8 cellular contexts compared by ENCODE assay signal in the genomic region with DNA sequence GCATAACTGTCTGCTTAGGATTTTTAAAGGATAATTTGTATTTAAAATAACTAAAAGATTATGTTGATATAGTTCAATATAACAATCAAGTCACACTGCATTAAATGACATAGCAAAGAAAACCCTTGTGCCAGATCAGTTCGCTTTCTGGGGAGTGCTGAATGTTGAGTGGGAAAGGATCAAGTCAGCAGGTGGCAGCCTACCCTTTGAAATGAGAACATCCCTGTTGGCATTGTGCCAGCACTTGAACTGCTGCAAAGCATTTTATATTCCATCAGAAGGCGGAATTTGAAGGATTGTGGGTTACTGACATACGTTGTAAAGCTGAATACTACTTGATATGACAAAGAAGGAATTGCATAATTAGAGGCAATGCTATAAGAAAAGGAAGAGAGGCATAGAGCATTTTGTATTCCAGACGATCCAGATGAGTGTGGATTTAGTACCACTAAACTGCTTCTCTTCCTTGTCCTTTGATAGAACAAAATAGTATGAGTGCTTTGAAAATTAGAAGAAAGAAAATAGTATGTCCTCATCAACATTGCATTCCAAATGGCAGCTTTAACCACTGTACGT. TPM values are rescaled to one million over a fixed set of nuclear protein-coding genes. Genes with fewer than 3 reads are reported as not detected.
A peak's percentile ranks its signal among the peaks of the same experiment; 100 is the strongest.
DNase-seq lines count a peak whose midpoint lies in the region; ATAC-seq and TF ChIP-seq lines count a peak whose summit lies in the region.

No MANE protein-coding gene starts in this region.

- H3K27me3 ChIP-seq in spleen (replicated peaks in 1 of 7): no peaks in the 10 kb centered on the region

- H3K27ac Mint-ChIP-seq in HFFc6: no peak overlapping the region

- no peak overlapping the region for H3K27ac ChIP-seq in spleen

- no peak overlapping the region for H3K4me3 Mint-ChIP-seq in HFFc6

- WGBS in spleen, 5 donors: 66 to 77% (median 75%) methylated on average over 5 of the region's 5 CpGs

- no peak for ATAC-seq in GM18867 (IDR thresholded peaks at IDR 0.05; ENCODE audit: unreplicated experiment)

- H3K27me3 Mint-ChIP-seq in HFFc6 (ENCODE audit: insufficient read depth): no peaks in the 10 kb centered on the region

- H3K9me3 ChIP-seq in spleen: peaks cover 0 to 4% (median 0%) of the 10 kb centered on the region in 8 donors

- no peak for TF ChIP-seq POLR2A in spleen (IDR thresholded peaks at IDR 0.05)

- TF ChIP-seq CTCF in HFFc6 (IDR thresholded peaks at IDR 0.05): peak; percentile 81
- peak; percentile 65 for TF ChIP-seq CTCF in astrocyte of the cerebellum (IDR thresholded peaks at IDR 0.05; ENCODE audit: low read depth, low read length, missing control alignments)
- peak in 5 of 11 experiments; percentile 11 to 37 (median 31) for TF ChIP-seq CTCF in spleen (IDR thresholded peaks at IDR 0.05 in 8 of 11, conservative IDR thresholded peaks at IDR 0.05 in 3 of 11)

- H3K4me1 Mint-ChIP-seq in HFFc6 (ENCODE audit: low read depth): peaks cover 23% of the 10 kb centered on the region

- in situ Hi-C loops in astrocyte of the cerebellum (cut with HindIII; ENCODE audit: low sequenced_read_pairs): no loop called here

- H3K4me3 ChIP-seq in astrocyte of the cerebellum (ENCODE audit: low read depth, low read length): no peak overlapping the region
- no peak overlapping the region for H3K4me3 ChIP-seq in spleen

- DNase-seq in C1 segment of cervical spinal cord (lab: John Stamatoyannopoulos, UW): peak in 8 of 14 donors; percentile 1 to 26 (median 17)
- DNase-seq in HFFc6: peak; percentile 48
- peak; percentile 68 for DNase-seq in NCI-H774 (lab: John Stamatoyannopoulos, UW)
- peak; percentile 49 for DNase-seq in astrocyte of the cerebellum (ENCODE audit: low read depth)
- DNase-seq in iPS DF 4.7 (ENCODE audit: extremely low read depth, low spot score): peak; percentile 19
- DNase-seq in stimulated activated CD4-positive, alpha-beta T cell treated with anti-CD3 and anti-CD28 coated beads, Interleukin-12 subunit alpha, Interleukin-12 subunit beta, amount 100 ng/mL, for 4 hours: peak; percentile 17
- no peak for DNase-seq in spleen

- intact Hi-C loops in spleen (cut with DNase I; ENCODE audit: low total_unique reads): no loop called here

- peaks cover 0 to 32% (median 11%) of the 10 kb centered on the region in 6 donors for H3K36me3 ChIP-seq in spleen

- peaks cover 22% of the 10 kb centered on the region; the same call in 1 of the 2 replicates for H3K36me3 Mint-ChIP-seq in HFFc6 (ENCODE audit: low read depth)

- H3K4me1 ChIP-seq in spleen: no peaks in the 10 kb centered on the region

- no peaks in the 10 kb centered on the region for H3K9me3 Mint-ChIP-seq in HFFc6

RNA-seq across cellular contexts. Expression of gene BCKDHB, which starts 26.6 kb away (rescaled TPM):
- total RNA-seq in HFFc6 (2021; fragmentation: NEBNext Ultra II Directional; extraction: Animal tissue kit (Norgen Biotek cat#: 25700)): 10 to 100 TPM; 16.7 to 20.2 (median 18.7) TPM
- 10 to 100 TPM in 6 of 7 donors, 1 to 10 TPM in 1; 9.8 to 16.4 (median 11.3) TPM for total RNA-seq in spleen
- polyA plus RNA-seq in spleen: 1 to 10 TPM; 6.3 to 7.9 (median 7.2) TPM
